Comparison of ENCODE assay signal across 23 cellular contexts in genomic region chr1:86787626-86788025, GRCh38.
A peak's percentile ranks its signal among the peaks of the same experiment; 100 is the strongest.
DNase-seq lines count a peak whose midpoint lies in the region; ATAC-seq and TF ChIP-seq lines count a peak whose summit lies in the region.
"Had no signal": no experiment of that assay in that cellular context is flagged by ENCODE, and none has a peak within 500 bp of the region (broad histone marks: within the 10 kb centered on the region; RNA-seq: fewer than 3 reads in every experiment).

No MANE protein-coding gene starts in this region.

- H2AFZ ChIP-seq in mesenchymal stem cell (ENCODE audit: low read depth, low read length): no peak overlapping the region

- H3K18ac ChIP-seq in mesenchymal stem cell (ENCODE audit: low read depth in 1 of 2, low read length in 2 of 2): peak overlapping the region in 1 of 2 experiments; percentile 24

- no peak overlapping the region for H2AK5ac ChIP-seq in mesenchymal stem cell (ENCODE audit: low read length, severe bottlenecking)

- H3K4me3 Mint-ChIP-seq in chondrocyte (ENCODE audit: unreplicated experiment): no peak overlapping the region
- no peak overlapping the region for H3K4me3 Mint-ChIP-seq in stimulated activated memory B cell treated with anti-CD40 and anti-IgM and Interleukin-4, amounts not matched to agents 10 μg/mL and 1 μg/mL and 100 μg/mL, for 72 hours
- H3K4me3 Mint-ChIP-seq: CD8-positive, alpha-beta memory T cell; H9; naive thymus-derived CD4-positive, alpha-beta T cell had no signal

- no peak overlapping the region for H3K4me2 ChIP-seq in mesenchymal stem cell (ENCODE audit: low read length, poor library complexity, severe bottlenecking)

- H3K27me3 ChIP-seq in left ventricle myocardium inferior (ENCODE audit: low read depth): no peaks in the 10 kb centered on the region
- no peaks in the 10 kb centered on the region for H3K27me3 ChIP-seq in mesenchymal stem cell (ENCODE audit: control insufficient read depth in 1 of 2, insufficient read depth in 1 of 2, low read length in 2 of 2)
- H3K27me3 ChIP-seq in suprapubic skin: no peaks in the 10 kb centered on the region
- H3K27me3 ChIP-seq: right lobe of liver had no signal

- TF ChIP-seq POLR2A in suprapubic skin (IDR thresholded peaks at IDR 0.05): no peak

- no peak overlapping the region for H3K14ac ChIP-seq in mesenchymal stem cell (ENCODE audit: low read length in 2 of 2)

- H3K4ac ChIP-seq in mesenchymal stem cell (ENCODE audit: low read depth in 1 of 2, low read length in 2 of 2): no peak overlapping the region

- no peak for TF ChIP-seq CTCF in left ventricle myocardium inferior (IDR thresholded peaks at IDR 0.05; ENCODE audit: borderline replicate concordance)
- TF ChIP-seq CTCF in chondrocyte (IDR thresholded peaks at IDR 0.05): no peak
- no peak for TF ChIP-seq CTCF in suprapubic skin (IDR thresholded peaks at IDR 0.05)

- H3K4me1 ChIP-seq in left ventricle myocardium inferior (peaks cover 29% of the 10 kb centered on the region), mesenchymal stem cell (ENCODE audit: control insufficient read depth, insufficient read depth, low read depth, low read length) (peaks cover 3% of the 10 kb centered on the region), suprapubic skin (peaks cover 21% of the 10 kb centered on the region)

- no peak for DNase-seq in left ventricle myocardium inferior
- DNase-seq in left cardiac atrium: no peak
- DNase-seq in chondrocyte (ENCODE audit: low spot score): no peak
- no peak for DNase-seq in mesenchymal stem cell
- no peak for DNase-seq in stimulated activated CD4-positive, alpha-beta T cell treated with anti-CD3 and anti-CD28 coated beads, Interleukin-15, amount 100 ng/mL, for 24 hours
- DNase-seq in suprapubic skin (ENCODE audit: low spot score in 2 of 2): no peak
- DNase-seq: activated CD4-positive, alpha-beta T cell treated with anti-CD3 and anti-CD28 coated beads for 48 hours; activated T-cell treated with anti-CD3 and anti-CD28 coated beads for 4 hours; CD8-positive, alpha-beta memory T cell; H9; Kasumi-1; midbrain; naive thymus-derived CD4-positive, alpha-beta T cell; NCI-H1436 treated with DMSO at 0.1 percent for 48 hours; NCI-H2081 treated with DMSO at 0.1 percent for 48 hours; right lobe of liver; stimulated activated CD4-positive, alpha-beta T cell treated with anti-CD3 and anti-CD28 coated beads, Interleukin-4, amount 100 ng/mL, for 24 hours; T1000 had no signal

- H3K36me3 ChIP-seq in left ventricle myocardium inferior: no peaks in the 10 kb centered on the region
- H3K36me3 ChIP-seq in mesenchymal stem cell (ENCODE audit: control insufficient read depth in 1 of 2, insufficient read depth in 2 of 2, low read depth in 1 of 2, low read length in 2 of 2): no peaks in the 10 kb centered on the region
- H3K36me3 ChIP-seq in suprapubic skin: no peaks in the 10 kb centered on the region
- H3K36me3 ChIP-seq: right lobe of liver had no signal

- intact Hi-C loops in left ventricle myocardium inferior (cut with micrococcal nuclease) (no loop called here), left cardiac atrium (cut with DNase I) (no loop called here)

- H3K23ac ChIP-seq in mesenchymal stem cell (ENCODE audit: low read length in 2 of 2): no peak overlapping the region

- H2BK15ac ChIP-seq in mesenchymal stem cell (ENCODE audit: low read depth, poor library complexity, severe bottlenecking): no peak overlapping the region

- no peak overlapping the region for H4K8ac ChIP-seq in mesenchymal stem cell (ENCODE audit: low read length)

- no peak for TF ChIP-seq EP300 in suprapubic skin (IDR thresholded peaks at IDR 0.05)

- H3K27ac ChIP-seq in left ventricle myocardium inferior (replicated peaks): peak overlapping the region; percentile 56
- H3K27ac ChIP-seq in mesenchymal stem cell (ENCODE audit: low read length, poor library complexity, severe bottlenecking): no peak overlapping the region
- no peak overlapping the region for H3K27ac ChIP-seq in suprapubic skin
- H3K27ac ChIP-seq: right lobe of liver had no signal

- H4K91ac ChIP-seq in mesenchymal stem cell (ENCODE audit: low read length): no peak overlapping the region

- H3K79me1 ChIP-seq in mesenchymal stem cell (replicated peaks; ENCODE audit: low read length, poor library complexity, severe bottlenecking): no peaks in the 10 kb centered on the region

- no peak overlapping the region for H2BK12ac ChIP-seq in mesenchymal stem cell (ENCODE audit: low read length in 2 of 2)

- H3K4me1 Mint-ChIP-seq in chondrocyte (ENCODE audit: low read depth): peaks cover 24% of the 10 kb centered on the region
- H3K4me1 Mint-ChIP-seq in stimulated activated memory B cell treated with anti-CD40 and anti-IgM and Interleukin-4, amounts not matched to agents 10 μg/mL and 1 μg/mL and 100 μg/mL, for 72 hours: peaks cover 12% of the 10 kb centered on the region
- H3K4me1 Mint-ChIP-seq: CD8-positive, alpha-beta memory T cell; H9; naive thymus-derived CD4-positive, alpha-beta T cell had no signal

- peaks cover 2% of the 10 kb centered on the region for H3K36me3 Mint-ChIP-seq in chondrocyte (ENCODE audit: low read depth)
- H3K36me3 Mint-ChIP-seq in stimulated activated memory B cell treated with anti-CD40 and anti-IgM and Interleukin-4, amounts not matched to agents 10 μg/mL and 1 μg/mL and 100 μg/mL, for 72 hours: no peaks in the 10 kb centered on the region
- H3K36me3 Mint-ChIP-seq: activated naive CD4-positive, alpha-beta T cell treated with anti-CD3 and anti-CD28 coated beads, Interleukin-2, amount 50 U/mL, for 72 hours; CD8-positive, alpha-beta memory T cell; naive thymus-derived CD4-positive, alpha-beta T cell had no signal

- no peak for ATAC-seq in left cardiac atrium
- no peak for ATAC-seq in GM19397 (IDR thresholded peaks at IDR 0.05; ENCODE audit: unreplicated experiment)
- ATAC-seq in stimulated activated memory B cell treated with anti-CD40 and anti-IgM and Interleukin-4, amounts not matched to agents 10 μg/mL and 1 μg/mL and 100 μg/mL, for 72 hours: no peak
- ATAC-seq: activated naive CD4-positive, alpha-beta T cell treated with anti-CD3 and anti-CD28 coated beads, Interleukin-2, amount 50 U/mL, for 72 hours had no signal

- H3K9ac ChIP-seq in mesenchymal stem cell (ENCODE audit: low read length): peak overlapping the region; percentile 73

- H2BK5ac ChIP-seq in mesenchymal stem cell (ENCODE audit: low read depth, low read length, poor library complexity, severe bottlenecking): no peak overlapping the region

- H3K9me3 ChIP-seq in left ventricle myocardium inferior (replicated peaks) (peaks cover 10% of the 10 kb centered on the region), mesenchymal stem cell (ENCODE audit: control insufficient read depth, low read length) (peaks cover 5% of the 10 kb centered on the region), suprapubic skin (no peaks in the 10 kb centered on the region)
- H3K9me3 ChIP-seq: right lobe of liver had no signal

- no peaks in the 10 kb centered on the region for H3K27me3 Mint-ChIP-seq in chondrocyte (ENCODE audit: low read depth)
- H3K27me3 Mint-ChIP-seq in stimulated activated memory B cell treated with anti-CD40 and anti-IgM and Interleukin-4, amounts not matched to agents 10 μg/mL and 1 μg/mL and 100 μg/mL, for 72 hours: no peaks in the 10 kb centered on the region
- H3K27me3 Mint-ChIP-seq: CD8-positive, alpha-beta memory T cell; progenitor cell of endocrine pancreas had no signal

- peak overlapping the region; percentile 23 for H3K27ac Mint-ChIP-seq in chondrocyte (ENCODE audit: unreplicated experiment)
- H3K27ac Mint-ChIP-seq in stimulated activated memory B cell treated with anti-CD40 and anti-IgM and Interleukin-4, amounts not matched to agents 10 μg/mL and 1 μg/mL and 100 μg/mL, for 72 hours: no peak overlapping the region
- H3K27ac Mint-ChIP-seq: activated naive CD4-positive, alpha-beta T cell treated with anti-CD3 and anti-CD28 coated beads, Interleukin-2, amount 50 U/mL, for 72 hours; CD8-positive, alpha-beta memory T cell; H9; naive thymus-derived CD4-positive, alpha-beta T cell; progenitor cell of endocrine pancreas had no signal

- H3K4me3 ChIP-seq in left ventricle myocardium inferior (no peak overlapping the region), mesenchymal stem cell (ENCODE audit: insufficient read depth in 1 of 2, low read depth in 1 of 2, low read length in 2 of 2) (no peak overlapping the region), suprapubic skin (no peak overlapping the region)
- H3K4me3 ChIP-seq: coronary artery, right lobe of liver had no signal

- H2BK120ac ChIP-seq in mesenchymal stem cell (ENCODE audit: low read depth, low read length): no peak overlapping the region

- H3K9me3 Mint-ChIP-seq in chondrocyte (ENCODE audit: low read depth): peaks cover 3% of the 10 kb centered on the region
- H3K9me3 Mint-ChIP-seq in stimulated activated memory B cell treated with anti-CD40 and anti-IgM and Interleukin-4, amounts not matched to agents 10 μg/mL and 1 μg/mL and 100 μg/mL, for 72 hours: peaks cover 2% of the 10 kb centered on the region
- H3K9me3 Mint-ChIP-seq: activated naive CD4-positive, alpha-beta T cell treated with anti-CD3 and anti-CD28 coated beads, Interleukin-2, amount 50 U/mL, for 72 hours; H9 had no signal
